In genomic region chr1:79190074-79190473, GRCh38 we compare ENCODE assay signal across 15 cellular contexts.
DNase-seq lines count a peak whose midpoint lies in the region; ATAC-seq, FAIRE-seq and TF ChIP-seq lines count a peak whose summit lies in the region.
"Had no signal": no experiment of that assay in that cellular context is flagged by ENCODE, and none has a peak within 500 bp of the region (broad histone marks: within the 10 kb centered on the region; RNA-seq: fewer than 3 reads in every experiment).

No MANE protein-coding gene starts in this region.

- H3K27ac ChIP-seq in PC-3 (ENCODE audit: low read length) (peak overlapping the region; percentile 23; the same call in 1 of the 2 replicates), gastroesophageal sphincter (no peak overlapping the region), upper lobe of left lung (no peak overlapping the region), caudate nucleus (ENCODE audit: low read depth, low read length) (no peak overlapping the region)
- H3K27ac ChIP-seq: cardiac muscle cell, RWPE1 had no signal

- no peaks in the 10 kb centered on the region for H3K36me3 ChIP-seq in PC-3 (ENCODE audit: low read depth, low read length)
- H3K36me3 ChIP-seq in gastroesophageal sphincter = no peaks in the 10 kb centered on the region
- no peaks in the 10 kb centered on the region for H3K36me3 ChIP-seq in upper lobe of left lung
- H3K36me3 ChIP-seq: cardiac muscle cell had no signal

- no peaks in the 10 kb centered on the region for H3K9me2 ChIP-seq in PC-3 (replicated peaks; ENCODE audit: low read length)

- H3K27me3 ChIP-seq in PC-3 (ENCODE audit: low read length) (no peaks in the 10 kb centered on the region), gastroesophageal sphincter (no peaks in the 10 kb centered on the region), upper lobe of left lung (no peaks in the 10 kb centered on the region)
- H3K27me3 ChIP-seq: cardiac muscle cell had no signal

- no TSS peak for BruUV-seq in PC-3 (replicated peaks; lab: Mats Ljungman, UMichigan)

- no peaks in the 10 kb centered on the region for H3F3A ChIP-seq in PC-3 (ENCODE audit: low read length, unreplicated experiment)

- TF ChIP-seq EP300 in gastroesophageal sphincter (IDR thresholded peaks at IDR 0.05) = no peak
- TF ChIP-seq EP300 in upper lobe of left lung (IDR thresholded peaks at IDR 0.05) = no peak

- intact Hi-C loops in PC-3 (cut with micrococcal nuclease) = loop anchor here (5.0 kb wide), 1 partner anchor 98 kb away; no protein-coding TSS in a partner anchor

- no peak for DNase-seq in GM18507 (ENCODE audit: extremely low spot score, insufficient read length, low read depth)
- peak; percentile 79 for DNase-seq in PC-3
- DNase-seq in stimulated activated CD4-positive, alpha-beta T cell treated with anti-CD3 and anti-CD28 coated beads, Interleukin-12 subunit alpha, Interleukin-12 subunit beta, amount 100 ng/mL, for 4 hours = no peak
- no peak for DNase-seq in upper lobe of left lung
- no peak for DNase-seq in caudate nucleus (lab: John Stamatoyannopoulos, UW)
- DNase-seq: activated T-cell treated with anti-CD3 and anti-CD28 coated beads, Interleukin-2, amount 50 U/mL, for 48 hours; stimulated activated CD8-positive, alpha-beta memory T cell treated with anti-CD3 and anti-CD28 coated beads, Interleukin-4, amount 100 ng/mL, for 48 hours had no signal

- POLR2A ChIA-PET in PC-3 (lab: Charles Lee; ENCODE audit: unreplicated experiment) = no interaction called here

- no peaks in the 10 kb centered on the region for H3K9me3 ChIP-seq in PC-3 (ENCODE audit: low read length)
- no peaks in the 10 kb centered on the region for H3K9me3 ChIP-seq in gastroesophageal sphincter
- H3K9me3 ChIP-seq in upper lobe of left lung = no peaks in the 10 kb centered on the region

- H3K4me3 ChIP-seq in PC-3 (ENCODE audit: low read length) (no peak overlapping the region), gastroesophageal sphincter (no peak overlapping the region), upper lobe of left lung (no peak overlapping the region)
- H3K4me3 ChIP-seq: cardiac muscle cell, smooth muscle cell had no signal

- TF ChIP-seq CTCF in PC-3 (conservative IDR thresholded peaks at IDR 0.05; ENCODE audit: low read depth, low read length) (no peak), gastroesophageal sphincter (IDR thresholded peaks at IDR 0.05) (no peak), upper lobe of left lung (IDR thresholded peaks at IDR 0.05) (no peak)

- H3K4me1 ChIP-seq in PC-3 (ENCODE audit: insufficient read depth, low read length) (peaks cover 40% of the 10 kb centered on the region), gastroesophageal sphincter (peaks cover 0 to 11% (median 0%) of the 10 kb centered on the region in 3 donors), upper lobe of left lung (no peaks in the 10 kb centered on the region)

- no peak for TF ChIP-seq POLR2A in gastroesophageal sphincter (IDR thresholded peaks at IDR 0.05)
- no peak for TF ChIP-seq POLR2A in upper lobe of left lung (IDR thresholded peaks at IDR 0.05)

- H3K79me2 ChIP-seq in PC-3 (ENCODE audit: low read length) = no peaks in the 10 kb centered on the region

- H2AFZ ChIP-seq in PC-3 (ENCODE audit: low read length) = no peak overlapping the region

- H3K9ac ChIP-seq in PC-3 (ENCODE audit: low read length) = no peak overlapping the region

- ATAC-seq in GM21381 (IDR thresholded peaks at IDR 0.05; ENCODE audit: unreplicated experiment) (peak; percentile 58), HG03066 (IDR thresholded peaks at IDR 0.05; ENCODE audit: low read depth, unreplicated experiment) (peak; percentile 55), PC-3 (peak; percentile 21), gastroesophageal sphincter (no peak), upper lobe of left lung (ENCODE audit: low FRiP score in 2 of 2) (no peak)
- ATAC-seq: natural killer cell treated with Interleukin-12 subunit alpha and Interleukin-12 subunit beta and Interleukin-15 and Interleukin-18, amount 100 ng/mL, for 72 hours; WTC11 had no signal

- FAIRE-seq in GM18507 (lab: Jason Lieb, UNC) = peak; percentile 87

- peak overlapping the region; percentile 11; the same call in 1 of the 2 replicates for H3K4me2 ChIP-seq in PC-3 (ENCODE audit: low read length)
- H3K4me2 ChIP-seq: smooth muscle cell had no signal

- 20 to 38% methylated on average over 1 of the region's 1 CpG for WGBS in gastroesophageal sphincter (ENCODE audit: low coverage in 1 of 2), 2 donors
- 75 to 85% methylated on average over 1 of the region's 1 CpG for WGBS in upper lobe of left lung, 2 donors

- H4K20me1 ChIP-seq in PC-3 (ENCODE audit: low read length) = no peaks in the 10 kb centered on the region

- CTCF ChIA-PET in PC-3 (lab: Charles Lee) = no interaction called here

Comparison
In these comparisons a context has a peak if more than half of its experiments do, and no peak if none do; other contexts are left out.
1. ATAC-seq: peak in GM21381 (single experiment), HG03066 (single experiment) and PC-3 (single experiment); none in gastroesophageal sphincter (single experiment) and upper lobe of left lung (0 of 2).